Comparison of ENCODE assay signal across 32 cellular contexts in the genomic region with DNA sequence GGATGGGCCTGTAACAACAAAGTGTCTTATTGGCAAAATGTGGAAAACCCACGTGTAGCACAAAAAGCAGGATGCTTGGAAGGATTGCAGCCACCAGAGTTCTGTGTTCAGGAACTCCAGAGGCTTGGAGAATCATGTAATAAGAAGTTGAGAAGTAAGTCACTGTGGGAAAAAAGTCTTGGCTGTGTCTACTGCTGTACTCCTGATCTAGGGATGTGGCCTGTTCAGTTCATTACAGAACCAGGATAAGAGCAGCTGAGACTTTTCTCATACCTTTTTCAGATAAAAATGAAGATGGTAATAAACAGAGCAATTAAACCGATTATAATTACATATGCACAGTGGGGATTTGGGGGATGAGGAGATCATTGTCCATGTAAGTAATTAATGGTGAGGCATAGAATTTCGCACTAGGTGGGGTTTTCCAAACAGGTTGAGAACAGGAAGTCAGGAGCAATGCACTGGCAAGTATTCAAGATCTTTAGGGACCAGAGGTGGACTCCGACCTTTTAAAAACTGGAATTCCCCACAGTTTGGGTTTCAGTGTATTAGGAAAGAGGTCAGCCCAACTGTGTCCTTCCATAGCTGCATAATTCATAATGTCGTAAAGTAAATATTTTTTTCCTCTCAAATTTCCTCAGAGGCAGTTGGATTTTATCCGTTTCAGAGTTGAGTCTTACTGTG.
DNase-seq lines count a peak whose midpoint lies in the region; ATAC-seq, FAIRE-seq and TF ChIP-seq lines count a peak whose summit lies in the region.
"Had no signal": no experiment of that assay in that cellular context is flagged by ENCODE, and none has a peak within 500 bp of the region (broad histone marks: within the 10 kb centered on the region; RNA-seq: fewer than 3 reads in every experiment).

No MANE protein-coding gene starts in this region.

- peaks cover 22% of the 10 kb centered on the region for H3K36me3 Mint-ChIP-seq in osteocyte (ENCODE audit: unreplicated experiment)
- H3K36me3 Mint-ChIP-seq: activated CD8-positive, alpha-beta memory T cell treated with anti-CD3 and anti-CD28 coated beads, Interleukin-2, amount 10 ng/mL, durations not matched to agents 7 days and 5 days had no signal

- no peak for ATAC-seq in GM18909 (IDR thresholded peaks at IDR 0.05; ENCODE audit: poor library complexity, unreplicated experiment)
- ATAC-seq: activated CD8-positive, alpha-beta memory T cell treated with anti-CD3 and anti-CD28 coated beads, Interleukin-2, amount 10 ng/mL, durations not matched to agents 7 days and 5 days; activated T-cell treated with anti-CD3 and anti-CD28 coated beads, Interleukin-2, amount 50 U/mL, for 4 hours; gastrocnemius medialis; left cardiac atrium; T-helper 17 cell had no signal

- no peaks in the 10 kb centered on the region for H3K27me3 Mint-ChIP-seq in osteocyte (ENCODE audit: unreplicated experiment)
- H3K27me3 Mint-ChIP-seq: activated CD8-positive, alpha-beta memory T cell treated with anti-CD3 and anti-CD28 coated beads, Interleukin-2, amount 10 ng/mL, durations not matched to agents 7 days and 5 days; CD4-positive, alpha-beta T cell had no signal

- no peak for FAIRE-seq in D721Med (lab: Jason Lieb, UNC)
- FAIRE-seq: endometrium, GM12892, TTC549 had no signal

- no peak overlapping the region for H3K4me3 Mint-ChIP-seq in osteocyte (ENCODE audit: unreplicated experiment)
- H3K4me3 Mint-ChIP-seq: activated CD8-positive, alpha-beta memory T cell treated with anti-CD3 and anti-CD28 coated beads, Interleukin-2, amount 10 ng/mL, durations not matched to agents 7 days and 5 days; activated T-cell treated with anti-CD3 and anti-CD28 coated beads, Interleukin-2, amount 50 U/mL, for 4 hours; CD4-positive, alpha-beta T cell; memory B cell; stimulated activated naive CD8-positive, alpha-beta T cell treated with anti-CD3 and anti-CD28 coated beads, Interleukin-15, Interleukin-2, amounts not matched to agents 100 ng/mL and 50 ng/mL, for 24 hours; T-helper 17 cell had no signal

- DNase-seq in NCI-H748 (lab: John Stamatoyannopoulos, UW; ENCODE audit: unreplicated experiment) = peak; percentile 34
- no peak for DNase-seq in NCI-H748 treated with DMSO at 0.1 percent for 48 hours (lab: John Stamatoyannopoulos, UW)
- DNase-seq in NCI-H226 = peak; percentile 12
- DNase-seq in fibroblast of gingiva (ENCODE audit: low read depth) = peak; percentile 60
- DNase-seq in osteocyte (ENCODE audit: extremely low spot score, unreplicated experiment) = no peak
- DNase-seq in G401 (ENCODE audit: low spot score) = no peak
- no peak for DNase-seq in D721Med (ENCODE audit: insufficient read length, low spot score)
- DNase-seq: 8988T; activated CD4-positive, CD25-positive, alpha-beta regulatory T cell; activated CD8-positive, alpha-beta memory T cell treated with anti-CD3 and anti-CD28 coated beads, Interleukin-2, amount 10 ng/mL, durations not matched to agents 7 days and 5 days; activated T-cell treated with anti-CD3 and anti-CD28 coated beads, Interleukin-2, amount 50 U/mL, for 4 hours; AML-193; CD4-positive, alpha-beta T cell; central memory CD4-positive, alpha-beta T cell; dorsolateral prefrontal cortex; gastrocnemius medialis; hypothalamus; left cardiac atrium; MV-4-11; NCI-H1694; NCI-H510A; PC-9; Right ventricle myocardium superior; stimulated activated CD4-positive, alpha-beta T cell treated with anti-CD3 and anti-CD28 coated beads, Interleukin-1b, Interleukin-23, amount 100 ng/mL, for 48 hours; T-helper 17 cell; testis had no signal

- peaks cover 26% of the 10 kb centered on the region for H3K4me1 Mint-ChIP-seq in osteocyte (ENCODE audit: unreplicated experiment)
- H3K4me1 Mint-ChIP-seq: activated CD8-positive, alpha-beta memory T cell treated with anti-CD3 and anti-CD28 coated beads, Interleukin-2, amount 10 ng/mL, durations not matched to agents 7 days and 5 days; memory B cell; T-helper 17 cell had no signal

- peaks cover 3% of the 10 kb centered on the region for H3K9me3 Mint-ChIP-seq in osteocyte (ENCODE audit: unreplicated experiment)

- in situ Hi-C loops in G401 (cut with HindIII; ENCODE audit: low sequenced_read_pairs) = no loop called here

- TF ChIP-seq CTCF in osteocyte (IDR thresholded peaks at IDR 0.05) (no peak), D721Med (IDR thresholded peaks at IDR 0.05; ENCODE audit: insufficient read depth, missing control alignments) (no peak)

- peak overlapping the region; percentile 65 for H3K27ac Mint-ChIP-seq in osteocyte (ENCODE audit: unreplicated experiment)
- H3K27ac Mint-ChIP-seq: activated CD8-positive, alpha-beta memory T cell treated with anti-CD3 and anti-CD28 coated beads, Interleukin-2, amount 10 ng/mL, durations not matched to agents 7 days and 5 days; CD4-positive, alpha-beta T cell; memory B cell; stimulated activated naive CD8-positive, alpha-beta T cell treated with anti-CD3 and anti-CD28 coated beads, Interleukin-15, Interleukin-2, amounts not matched to agents 100 ng/mL and 50 ng/mL, for 24 hours; T-helper 17 cell had no signal

Comparison
In these comparisons a context has a peak if more than half of its experiments do, and no peak if none do; other contexts are left out.
1. DNase-seq: peak in NCI-H748 (single experiment), NCI-H226 (single experiment) and fibroblast of gingiva (single experiment); none in NCI-H748 treated with DMSO at 0.1 percent for 48 hours (single experiment), osteocyte (single experiment), G401 (single experiment) and D721Med (single experiment).